In the genomic region with DNA sequence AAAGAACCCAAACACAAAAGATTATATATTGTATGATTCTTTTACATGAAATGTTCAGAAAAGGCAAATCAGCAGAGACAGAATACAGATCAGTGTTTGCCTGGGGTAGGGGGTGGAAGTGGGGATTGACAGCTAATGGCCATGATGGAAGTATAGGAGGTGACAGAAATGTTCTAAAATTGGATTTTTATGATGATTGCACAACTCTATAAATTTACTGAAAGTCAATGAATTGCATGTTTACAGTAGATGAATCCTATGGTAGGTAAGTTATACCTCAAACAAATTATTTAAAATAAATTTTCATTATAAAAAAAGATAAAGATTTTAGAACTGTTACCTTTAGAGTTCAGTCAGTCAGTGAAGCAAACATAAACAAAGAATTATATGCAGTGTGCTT, we compare ENCODE assay signal across 1 cellular context.
TF ChIP-seq lines count a peak whose summit lies in the region.

No MANE protein-coding gene starts in this region.

TF ChIP-seq in GM23338, 12 proteins besides CTCF, POLR2A, EP300 and RAD21 (continued from another document):
- TF ChIP-seq, protein P1, sequence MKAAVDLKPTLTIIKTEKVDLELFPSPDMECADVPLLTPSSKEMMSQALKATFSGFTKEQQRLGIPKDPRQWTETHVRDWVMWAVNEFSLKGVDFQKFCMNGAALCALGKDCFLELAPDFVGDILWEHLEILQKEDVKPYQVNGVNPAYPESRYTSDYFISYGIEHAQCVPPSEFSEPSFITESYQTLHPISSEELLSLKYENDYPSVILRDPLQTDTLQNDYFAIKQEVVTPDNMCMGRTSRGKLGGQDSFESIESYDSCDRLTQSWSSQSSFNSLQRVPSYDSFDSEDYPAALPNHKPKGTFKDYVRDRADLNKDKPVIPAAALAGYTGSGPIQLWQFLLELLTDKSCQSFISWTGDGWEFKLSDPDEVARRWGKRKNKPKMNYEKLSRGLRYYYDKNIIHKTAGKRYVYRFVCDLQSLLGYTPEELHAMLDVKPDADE (IDR thresholded peaks at IDR 0.05): no peak
- TF ChIP-seq NANOG (IDR thresholded peaks at IDR 0.05; ENCODE audit: borderline replicate concordance) (no peak), JUNB (IDR thresholded peaks at IDR 0.05; ENCODE audit: unreplicated experiment) (no peak), EZH2 (IDR thresholded peaks at IDR 0.05; ENCODE audit: low read depth, unreplicated experiment) (no peak)
- TF ChIP-seq, protein P2, sequence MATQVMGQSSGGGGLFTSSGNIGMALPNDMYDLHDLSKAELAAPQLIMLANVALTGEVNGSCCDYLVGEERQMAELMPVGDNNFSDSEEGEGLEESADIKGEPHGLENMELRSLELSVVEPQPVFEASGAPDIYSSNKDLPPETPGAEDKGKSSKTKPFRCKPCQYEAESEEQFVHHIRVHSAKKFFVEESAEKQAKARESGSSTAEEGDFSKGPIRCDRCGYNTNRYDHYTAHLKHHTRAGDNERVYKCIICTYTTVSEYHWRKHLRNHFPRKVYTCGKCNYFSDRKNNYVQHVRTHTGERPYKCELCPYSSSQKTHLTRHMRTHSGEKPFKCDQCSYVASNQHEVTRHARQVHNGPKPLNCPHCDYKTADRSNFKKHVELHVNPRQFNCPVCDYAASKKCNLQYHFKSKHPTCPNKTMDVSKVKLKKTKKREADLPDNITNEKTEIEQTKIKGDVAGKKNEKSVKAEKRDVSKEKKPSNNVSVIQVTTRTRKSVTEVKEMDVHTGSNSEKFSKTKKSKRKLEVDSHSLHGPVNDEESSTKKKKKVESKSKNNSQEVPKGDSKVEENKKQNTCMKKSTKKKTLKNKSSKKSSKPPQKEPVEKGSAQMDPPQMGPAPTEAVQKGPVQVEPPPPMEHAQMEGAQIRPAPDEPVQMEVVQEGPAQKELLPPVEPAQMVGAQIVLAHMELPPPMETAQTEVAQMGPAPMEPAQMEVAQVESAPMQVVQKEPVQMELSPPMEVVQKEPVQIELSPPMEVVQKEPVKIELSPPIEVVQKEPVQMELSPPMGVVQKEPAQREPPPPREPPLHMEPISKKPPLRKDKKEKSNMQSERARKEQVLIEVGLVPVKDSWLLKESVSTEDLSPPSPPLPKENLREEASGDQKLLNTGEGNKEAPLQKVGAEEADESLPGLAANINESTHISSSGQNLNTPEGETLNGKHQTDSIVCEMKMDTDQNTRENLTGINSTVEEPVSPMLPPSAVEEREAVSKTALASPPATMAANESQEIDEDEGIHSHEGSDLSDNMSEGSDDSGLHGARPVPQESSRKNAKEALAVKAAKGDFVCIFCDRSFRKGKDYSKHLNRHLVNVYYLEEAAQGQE (IDR thresholded peaks at IDR 0.05; ENCODE audit: unreplicated experiment): no peak
